In the genomic region with DNA sequence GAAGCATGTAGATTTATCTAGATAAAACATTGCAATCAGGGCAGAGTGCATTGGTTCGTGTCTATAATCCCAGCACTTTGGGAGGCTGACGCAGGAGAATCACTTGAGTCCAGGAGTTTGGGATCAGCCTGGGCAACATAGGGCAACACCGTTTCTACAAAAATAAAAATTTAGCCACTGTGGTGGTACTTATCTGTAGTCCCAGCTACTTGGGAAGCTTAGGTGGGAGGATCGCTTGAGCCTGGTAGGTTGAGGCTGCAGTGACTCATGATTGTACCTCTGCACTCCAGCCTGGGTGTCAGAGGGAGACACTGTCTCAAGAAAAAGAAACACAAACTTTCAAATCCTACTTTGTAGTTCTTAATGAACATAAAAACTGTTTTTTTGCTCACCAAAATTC, we compare ENCODE assay signal across 24 cellular contexts.
A peak's percentile ranks its signal among the peaks of the same experiment; 100 is the strongest.
DNase-seq lines count a peak whose midpoint lies in the region; ATAC-seq, FAIRE-seq and TF ChIP-seq lines count a peak whose summit lies in the region.
"Had no signal": no experiment of that assay in that cellular context is flagged by ENCODE, and none has a peak within 500 bp of the region (broad histone marks: within the 10 kb centered on the region; RNA-seq: fewer than 3 reads in every experiment).

No MANE protein-coding gene starts in this region.

- ATAC-seq in WTC11 (no peak), K562 (peak; percentile 83)
- ATAC-seq: GM12878 had no signal

- no peak overlapping the region for H2AFZ ChIP-seq in K562 (ENCODE audit: low read depth, low read length)
- H2AFZ ChIP-seq in osteoblast (ENCODE audit: low read length): no peak overlapping the region
- H2AFZ ChIP-seq: GM23248 had no signal

- no peaks in the 10 kb centered on the region for H3K9me1 ChIP-seq in K562 (ENCODE audit: control insufficient read depth, insufficient read depth, low read length)

- intact Hi-C loops in K562 (cut with micrococcal nuclease) (no loop called here), kidney (cut with DNase I) (no loop called here)

- in situ Hi-C loops in K562 (cut with MboI): loop anchor here (25.0 kb wide), 1 partner anchor 1371 kb away; no protein-coding TSS in a partner anchor

- H3K79me2 ChIP-seq in K562 (ENCODE audit: control insufficient read depth, insufficient read depth, low read length) (peaks cover 4% of the 10 kb centered on the region; the same call in 2 of the 3 replicates), osteoblast (ENCODE audit: insufficient read depth, low read length) (peaks cover 39% of the 10 kb centered on the region)

- H3K4me2 ChIP-seq in K562 (ENCODE audit: insufficient read depth, low read length) (peak overlapping the region; percentile 56), osteoblast (ENCODE audit: insufficient read depth, low read length) (no peak overlapping the region)

- peaks cover 17 to 22% of the 10 kb centered on the region in 2 experiments for H3K4me1 ChIP-seq in K562 (replicated peaks in 1 of 2; ENCODE audit: control insufficient read depth in 2 of 2, insufficient read depth in 2 of 2, low read length in 2 of 2)
- peaks cover 30% of the 10 kb centered on the region for H3K4me1 ChIP-seq in osteoblast (ENCODE audit: insufficient read depth, low read length)
- peaks cover 6 to 10% of the 10 kb centered on the region in 2 donors for H3K4me1 ChIP-seq in kidney (ENCODE audit: control insufficient read depth in 1 of 2, insufficient read depth in 1 of 2, low read depth in 1 of 2, low read length in 2 of 2)

- H3K4me3 ChIP-seq in K562 (no peak overlapping the region), osteoblast (ENCODE audit: insufficient read depth, low read length) (no peak overlapping the region), kidney (ENCODE audit: low read length in 2 of 2) (no peak overlapping the region)
- H3K4me3 ChIP-seq: GM12878, GM23248 had no signal

- peak overlapping the region; percentile 74 for H3K27ac Mint-ChIP-seq in WTC11
- H3K27ac Mint-ChIP-seq: CD4-positive, CD25-positive, alpha-beta regulatory T cell; CD8-positive, alpha-beta memory T cell; IgD-negative memory B cell had no signal

- peaks cover 17% of the 10 kb centered on the region for H3K36me3 Mint-ChIP-seq in WTC11

- H3K27me3 Mint-ChIP-seq in WTC11 (ENCODE audit: low read depth): no peaks in the 10 kb centered on the region
- H3K27me3 Mint-ChIP-seq: CD4-positive, CD25-positive, alpha-beta regulatory T cell; CD8-positive, alpha-beta memory T cell; IgD-negative memory B cell had no signal

- CTCF ChIA-PET in WTC11 (lab: Charles Lee): no interaction called here
- CTCF ChIA-PET in K562 (lab: Yijun Ruan, JAX; ENCODE audit: low intra/inter-chr PET ratio): no interaction called here

- no TSS peak for BruUV-seq in K562 (replicated peaks; lab: Mats Ljungman, UMichigan)

- H3K27me3 ChIP-seq in K562 (ENCODE audit: control insufficient read depth in 2 of 2, insufficient read depth in 2 of 2, low read length in 2 of 2) (no peaks in the 10 kb centered on the region), osteoblast (ENCODE audit: insufficient read depth, low read length) (no peaks in the 10 kb centered on the region)
- H3K27me3 ChIP-seq: BE2C had no signal

- no peaks in the 10 kb centered on the region; the same call in 2 of the 3 replicates for H3K36me3 ChIP-seq in K562 (ENCODE audit: control insufficient read depth, insufficient read depth, low read length)
- H3K36me3 ChIP-seq in osteoblast (ENCODE audit: insufficient read depth, low read length): no peaks in the 10 kb centered on the region
- no peaks in the 10 kb centered on the region for H3K36me3 ChIP-seq in kidney (ENCODE audit: control insufficient read depth in 1 of 2, insufficient read depth in 2 of 2, low read length in 2 of 2)
- H3K36me3 ChIP-seq: BE2C had no signal

- peak; percentile 40 for DNase-seq in NCI-H226
- DNase-seq in WTC11 (ENCODE audit: low spot score): no peak
- DNase-seq in K562 (ENCODE audit: extremely low read depth in 1 of 4, low spot score in 3 of 4): peak in 1 of 4 experiments; percentile 88
- DNase-seq in osteoblast (ENCODE audit: insufficient read length, low spot score, missing footprints): no peak
- DNase-seq in activated effector memory CD4-positive, alpha-beta T cell treated with anti-CD3 and anti-CD28 coated beads, Interleukin-2, amount 50 U/mL, for 16 hours: no peak
- DNase-seq in NCI-H2196 (lab: John Stamatoyannopoulos, UW; ENCODE audit: unreplicated experiment): no peak
- DNase-seq in kidney: no peak
- DNase-seq in NCI-H1930 (lab: John Stamatoyannopoulos, UW): no peak
- DNase-seq: BE2C; C1 segment of cervical spinal cord; CD4-positive, CD25-positive, alpha-beta regulatory T cell; CD8-positive, alpha-beta memory T cell; COR-L47; DMS 273 treated with DMSO at 0.1 percent for 48 hours; DMS53; DND-41; EL; GM23248; HCEC 1CT had no signal

- no peak for TF ChIP-seq RAD21 in K562 (CRISPR knock-in tag; conservative IDR thresholded peaks at IDR 0.05 in 1 of 2, IDR thresholded peaks at IDR 0.05 in 1 of 2)

- 5% methylated on average over 4 of the region's 4 CpGs for WGBS in K562 (ENCODE audit: insufficient coverage, low coverage, missing lambda C conversion rate)

- FAIRE-seq in K562 (lab: Jason Lieb, UNC) (peak; percentile 93), kidney (lab: Jason Lieb, UNC) (no peak)
- FAIRE-seq: GM12878, GM19239, H54, HTR-8/SVneo had no signal

- no peak overlapping the region for H3K4me3 Mint-ChIP-seq in WTC11
- H3K4me3 Mint-ChIP-seq: CD4-positive, CD25-positive, alpha-beta regulatory T cell; CD8-positive, alpha-beta memory T cell; IgD-negative memory B cell had no signal

- H3K9ac ChIP-seq in K562 (ENCODE audit: insufficient read depth in 1 of 2, low read depth in 2 of 2, low read length in 2 of 2) (peak overlapping the region; percentile 30 to 57; a peak in 1 of 4 replicates), kidney (ENCODE audit: low read length in 2 of 2) (no peak overlapping the region)
- H3K9ac ChIP-seq: GM23248 had no signal

- H4K20me1 ChIP-seq in K562 (replicated peaks; ENCODE audit: control insufficient read depth, insufficient read depth, low read length): no peaks in the 10 kb centered on the region
- no peaks in the 10 kb centered on the region for H4K20me1 ChIP-seq in osteoblast (ENCODE audit: insufficient read depth, low read length)

- no peak; the same call in 1 of the 2 replicates for TF ChIP-seq EP300 in K562 (IDR thresholded peaks at IDR 0.05; ENCODE audit: low read length)

- peak overlapping the region; percentile 65 for H3K27ac ChIP-seq in K562 (ENCODE audit: extremely low read depth, low read depth, low read length)
- peak overlapping the region; percentile 19 for H3K27ac ChIP-seq in osteoblast (ENCODE audit: low read depth, low read length)
- H3K27ac ChIP-seq in kidney (ENCODE audit: low read depth in 2 of 2, low read length in 2 of 2): no peak overlapping the region
- H3K27ac ChIP-seq: GM23248 had no signal

- no peak for TF ChIP-seq CTCF in WTC11 (IDR thresholded peaks at IDR 0.05)
- no peak for TF ChIP-seq CTCF in K562 (IDR thresholded peaks at IDR 0.05 in 2 of 3, conservative IDR thresholded peaks at IDR 0.05 in 1 of 3; ENCODE audit: insufficient read depth in 2 of 3, low read depth in 1 of 3, low read length in 3 of 3)
- no peak for TF ChIP-seq CTCF in osteoblast (IDR thresholded peaks at IDR 0.05; ENCODE audit: extremely low read depth, low read depth, low read length)
- no peak for TF ChIP-seq CTCF in kidney (IDR thresholded peaks at IDR 0.05; ENCODE audit: borderline replicate concordance, extremely low read depth, insufficient read depth)

- no peak for TF ChIP-seq POLR2A in K562 (conservative IDR thresholded peaks at IDR 0.05)

- H3K4me1 Mint-ChIP-seq in WTC11: peaks cover 17% of the 10 kb centered on the region

- H3K9me3 ChIP-seq in K562 (replicated peaks; ENCODE audit: control insufficient read depth, insufficient read depth, low read depth, low read length) (no peaks in the 10 kb centered on the region), osteoblast (ENCODE audit: low read depth, low read length) (no peaks in the 10 kb centered on the region), kidney (ENCODE audit: control insufficient read depth in 1 of 2, low read length in 2 of 2) (no peaks in the 10 kb centered on the region)
- H3K9me3 ChIP-seq: BE2C had no signal

- H3K9me3 Mint-ChIP-seq in WTC11: peaks cover 15% of the 10 kb centered on the region
- H3K9me3 Mint-ChIP-seq: CD8-positive, alpha-beta memory T cell; IgD-negative memory B cell had no signal

- POLR2A ChIA-PET in WTC11 (lab: Charles Lee): no interaction called here
- POLR2A ChIA-PET in K562 (lab: Yijun Ruan, JAX): interaction anchor here (0.8 to 1.4 kb wide), 3 partner anchors 9 to 15 kb away, joined by 3 to 5 read pairs (median 3); no protein-coding TSS in a partner anchor

TF ChIP-seq in WTC11, 78 proteins besides CTCF, POLR2A, EP300 and RAD21 (continues in another document):
- TF ChIP-seq ZNF121 (CRISPR knock-in tag; IDR thresholded peaks at IDR 0.05): no peak
- TF ChIP-seq, protein P1, sequence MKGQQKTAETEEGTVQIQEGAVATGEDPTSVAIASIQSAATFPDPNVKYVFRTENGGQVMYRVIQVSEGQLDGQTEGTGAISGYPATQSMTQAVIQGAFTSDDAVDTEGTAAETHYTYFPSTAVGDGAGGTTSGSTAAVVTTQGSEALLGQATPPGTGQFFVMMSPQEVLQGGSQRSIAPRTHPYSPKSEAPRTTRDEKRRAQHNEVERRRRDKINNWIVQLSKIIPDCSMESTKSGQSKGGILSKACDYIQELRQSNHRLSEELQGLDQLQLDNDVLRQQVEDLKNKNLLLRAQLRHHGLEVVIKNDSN (CRISPR knock-in tag; IDR thresholded peaks at IDR 0.05): no peak
- no peak for TF ChIP-seq SMAD4 (CRISPR knock-in tag; IDR thresholded peaks at IDR 0.05)

TF ChIP-seq in K562, 482 proteins besides CTCF, POLR2A, EP300 and RAD21 (continues in another document):
- TF ChIP-seq HNRNPL (IDR thresholded peaks at IDR 0.05; ENCODE audit: low read depth, low read length) (no peak), POLR2AphosphoS2 (IDR thresholded peaks at IDR 0.05; ENCODE audit: low read length) (no peak), RBFOX2 (IDR thresholded peaks at IDR 0.05; ENCODE audit: low read depth, low read length) (no peak), RBM14 (IDR thresholded peaks at IDR 0.05; ENCODE audit: borderline replicate concordance, insufficient read depth, low read depth, low read length) (no peak)
- TF ChIP-seq, protein P2, sequence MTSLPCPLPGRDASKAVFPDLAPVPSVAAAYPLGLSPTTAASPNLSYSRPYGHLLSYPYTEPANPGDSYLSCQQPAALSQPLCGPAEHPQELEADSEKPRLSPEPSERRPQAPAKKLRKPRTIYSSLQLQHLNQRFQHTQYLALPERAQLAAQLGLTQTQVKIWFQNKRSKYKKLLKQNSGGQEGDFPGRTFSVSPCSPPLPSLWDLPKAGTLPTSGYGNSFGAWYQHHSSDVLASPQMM (CRISPR knock-in tag; IDR thresholded peaks at IDR 0.05): no peak
- TF ChIP-seq, protein P3, sequence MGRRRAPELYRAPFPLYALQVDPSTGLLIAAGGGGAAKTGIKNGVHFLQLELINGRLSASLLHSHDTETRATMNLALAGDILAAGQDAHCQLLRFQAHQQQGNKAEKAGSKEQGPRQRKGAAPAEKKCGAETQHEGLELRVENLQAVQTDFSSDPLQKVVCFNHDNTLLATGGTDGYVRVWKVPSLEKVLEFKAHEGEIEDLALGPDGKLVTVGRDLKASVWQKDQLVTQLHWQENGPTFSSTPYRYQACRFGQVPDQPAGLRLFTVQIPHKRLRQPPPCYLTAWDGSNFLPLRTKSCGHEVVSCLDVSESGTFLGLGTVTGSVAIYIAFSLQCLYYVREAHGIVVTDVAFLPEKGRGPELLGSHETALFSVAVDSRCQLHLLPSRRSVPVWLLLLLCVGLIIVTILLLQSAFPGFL (CRISPR knock-in tag; IDR thresholded peaks at IDR 0.05): no peak

Comparison
In these comparisons a context has a peak if more than half of its experiments do, and no peak if none do; other contexts are left out.
1. H3K27ac ChIP-seq: peak in K562 (single experiment) and osteoblast (single experiment); none in kidney (0 of 2).
2. H3K9ac ChIP-seq: peak in K562 (2 of 2); none in kidney (0 of 2).